Comparison of ENCODE assay signal across 26 cellular contexts in the genomic region with DNA sequence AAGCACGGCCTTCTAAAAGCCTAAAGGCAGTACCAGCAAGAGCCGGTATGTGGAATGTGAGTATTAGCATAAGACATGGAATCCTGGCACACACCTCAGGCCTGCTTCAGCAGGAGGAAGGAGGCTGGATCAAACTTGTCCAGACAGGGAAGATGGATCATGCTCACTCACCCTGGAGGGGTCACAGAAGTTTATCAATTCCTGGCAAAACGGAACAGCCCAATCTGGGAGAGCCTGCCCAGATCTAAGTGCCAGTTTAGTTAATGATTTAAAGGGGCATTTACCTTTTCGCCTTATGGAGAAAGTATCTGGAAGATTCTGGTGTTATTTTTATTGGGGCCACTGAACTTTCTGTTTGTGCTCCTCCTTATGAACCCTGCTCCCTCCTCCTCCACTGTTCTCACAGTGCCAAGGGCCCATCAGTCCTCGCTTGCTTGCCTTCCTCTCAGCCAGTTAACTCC. TPM values are rescaled to one million over a fixed set of nuclear protein-coding genes. Genes with fewer than 3 reads are reported as not detected.
DNase-seq lines count a peak whose midpoint lies in the region; ATAC-seq and TF ChIP-seq lines count a peak whose summit lies in the region.
"Had no signal": no experiment of that assay in that cellular context is flagged by ENCODE, and none has a peak within 500 bp of the region (broad histone marks: within the 10 kb centered on the region; RNA-seq: fewer than 3 reads in every experiment).

No MANE protein-coding gene starts in this region.

- DNase-seq in ELF-1 (ENCODE audit: low read depth, low spot score) (peak; percentile 64), astrocyte of the hippocampus (ENCODE audit: low read depth, low spot score) (peak; percentile 21), foreskin keratinocyte (peak; percentile 93 to 96), mucosa of gallbladder (ENCODE audit: low spot score) (peak; percentile 71), NCI-H146 treated with DMSO at 0.1 percent for 48 hours (lab: John Stamatoyannopoulos, UW; ENCODE audit: unreplicated experiment) (no peak), vagina (ENCODE audit: extremely low spot score in 2 of 2) (no peak), iPS-NIHi7 (ENCODE audit: extremely low spot score) (no peak)
- DNase-seq: activated CD4-positive, alpha-beta memory T cell treated with anti-CD3 and anti-CD28 coated beads for 36 hours; activated naive CD8-positive, alpha-beta T cell treated with anti-CD3 and anti-CD28 coated beads, Interleukin-2, amount 10 ng/mL, durations not matched to agents 7 days and 5 days; activated T-cell treated with anti-CD3 and anti-CD28 coated beads, Interleukin-2, amount 50 U/mL, for 48 hours; CD4-positive, alpha-beta T cell; dermis blood vessel endothelial cell; H7; midbrain; NCI-H1930; NCI-H446; RPMI8226; stimulated activated naive CD8-positive, alpha-beta T cell treated with anti-CD3 and anti-CD28 coated beads, Interleukin-15, Interleukin-2, amounts not matched to agents 100 U/mL and 50 U/mL, for 24 hours; T-helper 1 cell; upper lobe of left lung; WERI-Rb-1 had no signal

- ATAC-seq in foreskin keratinocyte, result peak; percentile 98
- ATAC-seq in HG03097 (IDR thresholded peaks at IDR 0.05; ENCODE audit: low FRiP score, unreplicated experiment), result no peak
- ATAC-seq: K562; sciatic nerve; stimulated activated naive CD8-positive, alpha-beta T cell treated with anti-CD3 and anti-CD28 coated beads, Interleukin-15, Interleukin-2, amounts not matched to agents 100 U/mL and 50 U/mL, for 24 hours had no signal

- TF ChIP-seq CTCF in foreskin keratinocyte (conservative IDR thresholded peaks at IDR 0.05), result peak; percentile 41
- no peak for TF ChIP-seq CTCF in vagina (IDR thresholded peaks at IDR 0.05)

- H3K4me1 ChIP-seq in foreskin keratinocyte (peaks cover 34% of the 10 kb centered on the region), vagina (peaks cover 4% of the 10 kb centered on the region)
- H3K4me1 ChIP-seq: esophagus muscularis mucosa, upper lobe of left lung had no signal

- no peak overlapping the region for H3K4me3 ChIP-seq in vagina
- H3K4me3 ChIP-seq: esophagus muscularis mucosa, K562, upper lobe of left lung had no signal

- intact Hi-C loops in vagina (cut with DNase I), result no loop called here

- no peaks in the 10 kb centered on the region for H3K27me3 ChIP-seq in foreskin keratinocyte
- H3K27me3 ChIP-seq in vagina, result no peaks in the 10 kb centered on the region
- H3K27me3 ChIP-seq: esophagus muscularis mucosa, upper lobe of left lung had no signal

- no peaks in the 10 kb centered on the region for H3K9me3 ChIP-seq in vagina
- H3K9me3 ChIP-seq: esophagus muscularis mucosa, upper lobe of left lung had no signal

- peak overlapping the region; percentile 4 for H3K27ac ChIP-seq in foreskin keratinocyte
- H3K27ac ChIP-seq in vagina, result no peak overlapping the region
- H3K27ac ChIP-seq: esophagus muscularis mucosa, HL-60, upper lobe of left lung, WERI-Rb-1 had no signal

- no peaks in the 10 kb centered on the region for H3K36me3 ChIP-seq in vagina
- H3K36me3 ChIP-seq: WERI-Rb-1 had no signal

- TF ChIP-seq POLR2A in vagina (IDR thresholded peaks at IDR 0.05), result no peak

RNA-seq across cellular contexts. Expression of a gene that starts 58.3 kb away (rescaled TPM):
- total RNA-seq in foreskin keratinocyte (85.0 TPM in 2 replicates), mucosa of gallbladder (102 TPM), vagina (147 TPM)
- polyA plus RNA-seq in foreskin keratinocyte, result 47.1 and 59.4 TPM in 2 replicates

Comparison
In these comparisons a context has a peak if more than half of its experiments do, and no peak if none do; other contexts are left out.
1. DNase-seq: peak in ELF-1 (single experiment), astrocyte of the hippocampus (single experiment), foreskin keratinocyte (2 of 2) and mucosa of gallbladder (single experiment); none in NCI-H146 treated with DMSO at 0.1 percent for 48 hours (single experiment), vagina (0 of 2) and iPS-NIHi7 (single experiment).